In genomic region chr7:156942708-156943090, GRCh38 we compare ENCODE assay signal across 11 cellular contexts. TPM values are rescaled to one million over a fixed set of nuclear protein-coding genes. Genes with fewer than 3 reads are reported as not detected.
DNase-seq lines count a peak whose midpoint lies in the region; ATAC-seq and FAIRE-seq lines count a peak whose summit lies in the region.
"Had no signal": no experiment of that assay in that cellular context is flagged by ENCODE, and none has a peak within 500 bp of the region (broad histone marks: within the 10 kb centered on the region; RNA-seq: fewer than 3 reads in every experiment).

No MANE protein-coding gene starts in this region.

- no peak overlapping the region for H3K4me3 ChIP-seq in HUES64 (ENCODE audit: low read length)
- H3K4me3 ChIP-seq: heart left ventricle had no signal

- peak overlapping the region in 2 of 10 donors; percentile 27 to 33 for H3K27ac Mint-ChIP-seq in naive thymus-derived CD8-positive, alpha-beta T cell

- 79% methylated on average over 24 of the region's 24 CpGs for WGBS in HUES64

- peak overlapping the region in 6 of 10 donors; percentile 10 to 71 (median 48) for H3K4me3 Mint-ChIP-seq in naive thymus-derived CD8-positive, alpha-beta T cell

- H3K27ac ChIP-seq in HUES64 (ENCODE audit: low read depth, low read length), result no peak overlapping the region
- H3K27ac ChIP-seq: heart left ventricle had no signal

- peaks cover 0 to 66% (median 35%) of the 10 kb centered on the region in 5 donors for H3K27me3 Mint-ChIP-seq in naive thymus-derived CD8-positive, alpha-beta T cell

- no peaks in the 10 kb centered on the region; the same call in 1 of the 2 replicates for H3K4me1 ChIP-seq in HUES64 (ENCODE audit: insufficient read depth, low read length)

- FAIRE-seq in RCC 7860 (lab: Jason Lieb, UNC), result no peak

- H3K36me3 ChIP-seq in HUES64 (ENCODE audit: insufficient read depth, low read length), result no peaks in the 10 kb centered on the region
- H3K36me3 ChIP-seq: heart left ventricle had no signal

- H3K9ac ChIP-seq in HUES64 (ENCODE audit: low read depth, low read length), result 0 out of 2 replicates have a peak overlapping the region, but pooled peaks have one; percentile 19

- H3K9me3 ChIP-seq in HUES64 (ENCODE audit: insufficient read depth, low read depth, low read length), result no peaks in the 10 kb centered on the region
- H3K9me3 ChIP-seq: heart left ventricle had no signal

- H3K27me3 ChIP-seq in HUES64 (ENCODE audit: insufficient read depth, low read length), result peaks cover 6% of the 10 kb centered on the region; the same call in 1 of the 2 replicates

- H3K9me3 Mint-ChIP-seq in naive thymus-derived CD8-positive, alpha-beta T cell, result peaks cover 0 to 2% (median 0%) of the 10 kb centered on the region in 9 donors

- H3K4me1 Mint-ChIP-seq in naive thymus-derived CD8-positive, alpha-beta T cell, result peaks cover 0 to 11% (median 1%) of the 10 kb centered on the region in 4 donors

- POLR2A ChIA-PET in naive thymus-derived CD8-positive, alpha-beta T cell (lab: Charles Lee), result interaction anchor here (1.1 to 1.3 kb wide), 3 partner anchors 8 to 49 kb away, joined by 3 read pairs; partner anchors contain the start of gene LMBR1

- ATAC-seq in naive thymus-derived CD8-positive, alpha-beta T cell, result peak; percentile 56 to 81

- DNase-seq in ELF-1 (ENCODE audit: low read depth, low spot score), result peak; percentile 71
- DNase-seq in cerebellar cortex (ENCODE audit: low spot score), result peak; percentile 13
- peak in 1 of 10 donors; percentile 14 for DNase-seq in naive thymus-derived CD8-positive, alpha-beta T cell
- DNase-seq in RCC 7860 (ENCODE audit: low spot score), result no peak
- DNase-seq in dermis blood vessel endothelial cell, result no peak
- no peak for DNase-seq in NCI-H82 (lab: John Stamatoyannopoulos, UW)
- DNase-seq: COR-L47, heart left ventricle, NCI-H1105, NCI-H748 treated with DMSO at 0.1 percent for 48 hours had no signal

- H3K36me3 Mint-ChIP-seq in naive thymus-derived CD8-positive, alpha-beta T cell, result no peaks in the 10 kb centered on the region

RNA-seq across cellular contexts. Expression of gene NOM1, which starts 6.8 kb away (rescaled TPM):
- polyA plus RNA-seq in HUES64 (2013, experiment 1 of 2), result 15.6 TPM
- 14.8 TPM for polyA plus RNA-seq in HUES64 (2013, experiment 2 of 2)
- 10 to 100 TPM; 36.8 to 40.1 TPM for total RNA-seq in naive thymus-derived CD8-positive, alpha-beta T cell
- polyA plus RNA-seq in naive thymus-derived CD8-positive, alpha-beta T cell, result 1 to 10 TPM; 2.2 to 7.2 (median 6.6) TPM
- total RNA-seq in dermis blood vessel endothelial cell, result 20.6 and 23.0 TPM in 2 replicates

RNA-seq across cellular contexts. Expression of gene LMBR1, which starts 49.7 kb away (rescaled TPM):
- 35.6 TPM for polyA plus RNA-seq in HUES64 (2013, experiment 1 of 2)
- 38.0 TPM for polyA plus RNA-seq in HUES64 (2013, experiment 2 of 2)
- total RNA-seq in naive thymus-derived CD8-positive, alpha-beta T cell, result 100 to 1,000 TPM; 136 to 157 TPM
- polyA plus RNA-seq in naive thymus-derived CD8-positive, alpha-beta T cell, result 10 to 100 TPM; 41.9 to 45.9 (median 44.3) TPM
- 156 and 194 TPM in 2 replicates for total RNA-seq in dermis blood vessel endothelial cell

Comparison
In these comparisons a context has a peak if more than half of its experiments do, and no peak if none do; other contexts are left out.
1. DNase-seq: peak in ELF-1 (single experiment) and cerebellar cortex (single experiment); none in RCC 7860 (single experiment), dermis blood vessel endothelial cell (single experiment) and NCI-H82 (single experiment).